ENCODE assay signal across 3 cellular contexts in genomic region chr20:49889245-49889942, GRCh38.
A peak's percentile ranks its signal among the peaks of the same experiment; 100 is the strongest.
TF ChIP-seq lines count a peak whose summit lies in the region.

No MANE protein-coding gene starts in this region.

TF ChIP-seq in A549, 52 proteins besides CTCF, POLR2A, EP300 and RAD21:
- no peak for TF ChIP-seq HDAC2 (IDR thresholded peaks at IDR 0.05)
- TF ChIP-seq HOXB13 (CRISPR knock-in tag; IDR thresholded peaks at IDR 0.05; ENCODE audit: low read depth) = no peak
- no peak for TF ChIP-seq E2F6 (IDR thresholded peaks at IDR 0.05; ENCODE audit: borderline replicate concordance, low read depth)
- no peak for TF ChIP-seq NPAS2 (CRISPR knock-in tag; IDR thresholded peaks at IDR 0.05; ENCODE audit: borderline replicate concordance)
- TF ChIP-seq CHD4 (IDR thresholded peaks at IDR 0.05; ENCODE audit: borderline replicate concordance) = no peak
- no peak for TF ChIP-seq RNF2 (IDR thresholded peaks at IDR 0.05; ENCODE audit: borderline replicate concordance, low read depth)
- TF ChIP-seq GATA3 (IDR thresholded peaks at IDR 0.05; ENCODE audit: borderline replicate concordance) = no peak
- no peak for TF ChIP-seq KDM1A (IDR thresholded peaks at IDR 0.05; ENCODE audit: low read depth)
- no peak for TF ChIP-seq EHF (CRISPR knock-in tag; IDR thresholded peaks at IDR 0.05)
- TF ChIP-seq NR3C1 (IDR thresholded peaks at IDR 0.05) = no peak
- TF ChIP-seq BHLHE40 (IDR thresholded peaks at IDR 0.05; ENCODE audit: low read depth, low read length) = no peak
TF ChIP-seq in A549: peak in this region for 0.

TF ChIP-seq in GM23338, 12 proteins besides CTCF, POLR2A, EP300 and RAD21 (continues in another document):
- TF ChIP-seq POLR2AphosphoS5 (IDR thresholded peaks at IDR 0.05; ENCODE audit: low read depth) (no peak), EZH2phosphoT487 (IDR thresholded peaks at IDR 0.05; ENCODE audit: unreplicated experiment) (no peak), REST (IDR thresholded peaks at IDR 0.05; ENCODE audit: unreplicated experiment) (no peak), JUNB (IDR thresholded peaks at IDR 0.05; ENCODE audit: unreplicated experiment) (no peak), ZNF114 (CRISPR knock-in tag; IDR thresholded peaks at IDR 0.05) (no peak), NANOG (IDR thresholded peaks at IDR 0.05; ENCODE audit: borderline replicate concordance) (no peak), ETS1 (IDR thresholded peaks at IDR 0.05) (no peak), STAT1 (IDR thresholded peaks at IDR 0.05; ENCODE audit: unreplicated experiment) (no peak), ZNF331 (CRISPR knock-in tag; IDR thresholded peaks at IDR 0.05; ENCODE audit: low read depth) (no peak)

TF ChIP-seq in K562, 482 proteins besides CTCF, POLR2A, EP300 and RAD21:
- TF ChIP-seq POLR2G (IDR thresholded peaks at IDR 0.05; ENCODE audit: low read depth, low read length) (0 out of 2 replicates have a peak, but pooled peaks have one; percentile 12), HIVEP1 (CRISPR knock-in tag; IDR thresholded peaks at IDR 0.05) (no peak)
TF ChIP-seq in K562: peak in this region for 1.
